ENCODE assay signal across 8 cellular contexts in the genomic region with DNA sequence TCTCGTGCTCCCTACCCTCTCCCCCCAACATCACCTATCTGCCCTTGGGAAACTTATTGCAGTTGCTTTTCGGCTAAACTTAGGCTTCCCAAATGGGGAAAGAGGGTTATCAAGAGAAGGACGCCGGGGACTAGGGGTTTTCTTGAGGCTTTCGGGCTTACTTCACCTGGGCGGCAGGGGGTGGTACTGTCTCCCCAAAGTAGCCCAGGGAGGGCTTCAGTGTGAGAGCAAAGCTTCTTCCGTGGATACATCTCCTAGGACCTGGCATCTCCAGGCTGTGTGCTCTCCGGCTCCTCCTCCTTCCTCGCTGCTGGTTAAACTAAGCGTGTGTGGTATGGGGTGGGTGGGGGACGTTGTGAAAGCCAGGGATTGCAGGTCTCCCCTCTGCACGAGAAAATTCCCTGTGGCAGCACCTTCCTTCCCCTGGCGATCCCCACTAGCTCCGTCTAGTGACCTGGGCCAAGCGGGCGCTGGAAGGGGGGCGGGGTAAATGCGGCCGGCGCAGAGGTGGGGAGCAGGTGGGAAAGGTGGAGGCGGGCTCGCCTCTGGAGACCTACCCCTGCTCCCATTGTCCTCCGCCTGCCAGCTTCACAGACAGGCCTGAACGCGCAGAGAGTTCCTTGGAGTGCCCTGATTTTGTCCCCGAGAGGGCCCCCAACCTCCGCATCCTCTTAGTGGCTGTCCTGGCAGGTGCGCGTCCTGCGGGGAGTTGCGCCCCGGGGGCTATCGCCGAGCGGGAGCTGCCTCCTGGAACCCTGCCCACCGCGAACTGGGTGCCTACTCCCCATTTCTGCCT. TPM values are rescaled to one million over a fixed set of nuclear protein-coding genes. Genes with fewer than 3 reads are reported as not detected.
DNase-seq lines count a peak whose midpoint lies in the region; ATAC-seq and TF ChIP-seq lines count a peak whose summit lies in the region.

No MANE protein-coding gene starts in this region.

- peak overlapping the region; percentile 85 for H3K56ac ChIP-seq in mesendoderm (ENCODE audit: low read length)

- H3K9me3 ChIP-seq in colonic mucosa = no peaks in the 10 kb centered on the region
- H3K9me3 ChIP-seq in tibial artery = no peaks in the 10 kb centered on the region

- WGBS in mesendoderm (ENCODE audit: extremely low coverage, insufficient coverage, low lambda C conversion rate) = no CpG with 5 or more reads among the region's 37 CpGs

- H2BK15ac ChIP-seq in mesendoderm (replicated peaks; ENCODE audit: low read depth) = no peak overlapping the region

- H3K9ac ChIP-seq in colonic mucosa (ENCODE audit: low read depth in 2 of 2, low read length in 2 of 2) (peak overlapping the region; percentile 57 to 85), mesendoderm (ENCODE audit: low read length) (peak overlapping the region; percentile 67)

- in situ Hi-C loops in KBM-7 (cut with MboI; ENCODE audit: low pct_unique_long_range_greater_than_20kb, low sequenced_read_pairs) = no loop called here

- H3K4ac ChIP-seq in mesendoderm (ENCODE audit: low read depth, low read length) = no peak overlapping the region

- DNase-seq in KBM-7 (peak; percentile 57), colonic mucosa (peak; percentile 65), mesendoderm (peak; percentile 81), tibial artery (peak; percentile 54 to 73), GF-D8 (lab: John Stamatoyannopoulos, UW) (no peak)
- no peak for DNase-seq in central memory CD4-positive, alpha-beta T cell

- H3K27ac ChIP-seq in colonic mucosa = peak overlapping the region; percentile 89
- H3K27ac ChIP-seq in mesendoderm (ENCODE audit: low read depth, low read length) = no peak overlapping the region
- peak overlapping the region; percentile 84 to 86 for H3K27ac ChIP-seq in tibial artery

- peak; percentile 41 for ATAC-seq in GM18511 (IDR thresholded peaks at IDR 0.05; ENCODE audit: unreplicated experiment)
- no peak for ATAC-seq in HG02973 (IDR thresholded peaks at IDR 0.05; ENCODE audit: unreplicated experiment)

- H4K5ac ChIP-seq in mesendoderm (ENCODE audit: low read length) = no peak overlapping the region

- H3K4me1 ChIP-seq in colonic mucosa (peaks cover 4% of the 10 kb centered on the region), mesendoderm (ENCODE audit: control insufficient read depth, low read depth, low read length) (no peaks in the 10 kb centered on the region), tibial artery (peaks cover 0 to 41% (median under 1%) of the 10 kb centered on the region in 4 donors)

- H3K4me3 ChIP-seq in colonic mucosa (peak overlapping the region; percentile 68), mesendoderm (ENCODE audit: low read length) (peak overlapping the region; percentile 91), tibial artery (peak overlapping the region; percentile 69 to 77)

- H3K79me1 ChIP-seq in mesendoderm (ENCODE audit: low read length) = no peaks in the 10 kb centered on the region

- peak overlapping the region; percentile 92 for H3K4me2 ChIP-seq in mesendoderm (ENCODE audit: low read length)

- H2AK5ac ChIP-seq in mesendoderm (ENCODE audit: low read length) = no peak overlapping the region

- H3K27me3 ChIP-seq in colonic mucosa (no peaks in the 10 kb centered on the region), mesendoderm (ENCODE audit: insufficient read depth, low read length, poor library complexity) (no peaks in the 10 kb centered on the region), tibial artery (no peaks in the 10 kb centered on the region)

- peak overlapping the region; percentile 94 for H3K18ac ChIP-seq in mesendoderm (ENCODE audit: low read length)

- no peak overlapping the region for H4K8ac ChIP-seq in mesendoderm (ENCODE audit: low read depth, low read length)

- TF ChIP-seq CTCF in colonic mucosa (IDR thresholded peaks at IDR 0.05) = no peak
- TF ChIP-seq CTCF in tibial artery (IDR thresholded peaks at IDR 0.05) = no peak

- H3K23ac ChIP-seq in mesendoderm (ENCODE audit: low read length) = peak overlapping the region; percentile 51

- intact Hi-C loops in colonic mucosa (cut with DNase I) (loop anchor here (5.0 to 10.0 kb wide), 2 partner anchors 275 to 947 kb away; no protein-coding TSS in a partner anchor), tibial artery (cut with DNase I; ENCODE audit: low total_unique reads) (loop anchor here (5.0 to 10.0 kb wide), 3 partner anchors 107 to 955 kb away; no protein-coding TSS in a partner anchor)

- peaks cover 16% of the 10 kb centered on the region for H3K79me2 ChIP-seq in mesendoderm (ENCODE audit: control insufficient read depth, insufficient read depth, low read length)

- no peak overlapping the region for H2BK120ac ChIP-seq in mesendoderm (ENCODE audit: low read depth, low read length)

- H2BK5ac ChIP-seq in mesendoderm (ENCODE audit: low read length) = peak overlapping the region; percentile 33

- H3K36me3 ChIP-seq in colonic mucosa = no peaks in the 10 kb centered on the region
- no peaks in the 10 kb centered on the region for H3K36me3 ChIP-seq in mesendoderm (ENCODE audit: control insufficient read depth, insufficient read depth, low read length)
- no peaks in the 10 kb centered on the region for H3K36me3 ChIP-seq in tibial artery

RNA-seq across cellular contexts. Expression of a gene that starts 1.2 kb away (rescaled TPM):
- 10 to 100 TPM; 12.5 to 22.4 TPM for total RNA-seq in colonic mucosa
- 14.9 TPM for polyA plus RNA-seq in mesendoderm (2013, experiment 1 of 2)
- polyA plus RNA-seq in mesendoderm (2013, experiment 2 of 2) = 15.6 TPM

Comparison
In these comparisons a context has a peak if more than half of its experiments do, and no peak if none do; other contexts are left out.
1. DNase-seq: peak in KBM-7 (single experiment), colonic mucosa (single experiment), mesendoderm (single experiment) and tibial artery (2 of 2); none in central memory CD4-positive, alpha-beta T cell (single experiment) and GF-D8 (single experiment).
2. Peak in every context shown above with its lines, with median percentiles within 50 percentile points of each other: H3K4me3 ChIP-seq.